1 cellular context compared by ENCODE assay signal in the genomic region with DNA sequence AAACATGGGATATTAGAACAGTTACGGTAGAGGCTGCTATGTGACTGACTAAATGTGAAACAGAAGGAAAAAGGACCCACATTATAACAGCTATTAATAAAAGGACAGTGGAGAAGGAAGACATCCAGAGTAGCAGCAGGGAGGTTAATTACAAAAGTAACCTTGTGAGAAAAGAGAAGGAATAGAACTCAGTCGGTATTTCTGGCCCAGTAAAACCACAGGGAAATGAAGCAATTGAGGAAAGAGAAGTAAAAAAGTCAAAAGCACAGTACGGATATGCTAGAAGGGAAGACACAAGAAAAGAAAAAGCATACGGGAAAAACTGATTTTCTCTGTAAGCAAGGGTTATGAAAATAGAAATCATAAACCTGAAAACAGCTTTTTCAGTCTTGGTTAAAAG.
TF ChIP-seq lines count a peak whose summit lies in the region.

No MANE protein-coding gene starts in this region.

TF ChIP-seq in HepG2, 621 proteins besides CTCF, POLR2A, EP300 and RAD21 (continued from another document):
- TF ChIP-seq ZNF687 (CRISPR knock-in tag; IDR thresholded peaks at IDR 0.05) (no peak), PRDM10 (CRISPR knock-in tag; IDR thresholded peaks at IDR 0.05; ENCODE audit: low read depth) (no peak), ZNF615 (CRISPR knock-in tag; IDR thresholded peaks at IDR 0.05; ENCODE audit: borderline replicate concordance) (no peak)
TF ChIP-seq in HepG2: peak in this region for 0.
